8 cellular contexts compared by ENCODE assay signal in the genomic region with DNA sequence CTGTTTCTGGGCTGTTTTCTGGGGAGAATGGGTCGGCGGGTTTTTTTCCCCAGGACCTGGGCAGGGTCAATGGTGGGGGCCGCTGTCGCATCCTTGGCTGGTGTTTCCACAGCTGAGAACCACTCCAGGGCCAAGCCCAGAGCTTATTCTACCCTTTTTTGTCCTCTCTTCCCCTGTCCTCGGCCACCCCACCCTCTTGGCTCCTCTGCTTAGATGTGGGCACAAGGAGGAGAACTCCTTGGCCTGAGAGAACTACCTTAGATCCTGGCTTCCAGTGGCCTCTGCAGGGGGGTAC. TPM values are rescaled to one million over a fixed set of nuclear protein-coding genes. Genes with fewer than 3 reads are reported as not detected.
DNase-seq lines count a peak whose midpoint lies in the region; ATAC-seq, FAIRE-seq and TF ChIP-seq lines count a peak whose summit lies in the region.

No MANE protein-coding gene starts in this region.

- H3K36me3 Mint-ChIP-seq in CD4-positive, CD25-positive, alpha-beta regulatory T cell = no peaks in the 10 kb centered on the region
- no peaks in the 10 kb centered on the region for H3K36me3 Mint-ChIP-seq in osteocyte (ENCODE audit: unreplicated experiment)

- H3K4me3 Mint-ChIP-seq in CD4-positive, CD25-positive, alpha-beta regulatory T cell = peak overlapping the region; percentile 81 to 91 (median 88)
- H3K4me3 Mint-ChIP-seq in osteocyte (ENCODE audit: unreplicated experiment) = no peak overlapping the region

- peak overlapping the region; percentile 53; the same call in 1 of the 2 replicates for H3K9ac ChIP-seq in MM.1S (ENCODE audit: low read length)

- H3K27ac ChIP-seq in CD4-positive, CD25-positive, alpha-beta regulatory T cell (ENCODE audit: insufficient read depth, low read length, poor library complexity, severe bottlenecking) = peak overlapping the region; percentile 86
- H3K27ac ChIP-seq in MM.1S (ENCODE audit: low read length) = peak overlapping the region; percentile 59; the same call in 1 of the 2 replicates
- H3K27ac ChIP-seq in effector memory CD4-positive, alpha-beta T cell (ENCODE audit: insufficient read depth, low read length, poor library complexity, severe bottlenecking) = peak overlapping the region; percentile 75

- H3K4me1 Mint-ChIP-seq in CD4-positive, CD25-positive, alpha-beta regulatory T cell = peaks cover 6 to 74% (median 61%) of the 10 kb centered on the region in 4 donors
- H3K4me1 Mint-ChIP-seq in osteocyte (ENCODE audit: unreplicated experiment) = peaks cover 15% of the 10 kb centered on the region

- peak overlapping the region; percentile 74 for H2AFZ ChIP-seq in MM.1S (ENCODE audit: low read length)

- H3K9me2 ChIP-seq in MM.1S (replicated peaks; ENCODE audit: insufficient read depth, low read length) = no peaks in the 10 kb centered on the region

- no peaks in the 10 kb centered on the region for H3K27me3 Mint-ChIP-seq in CD4-positive, CD25-positive, alpha-beta regulatory T cell
- peaks cover 22% of the 10 kb centered on the region for H3K27me3 Mint-ChIP-seq in osteocyte (ENCODE audit: unreplicated experiment)

- ATAC-seq in CD4-positive, CD25-positive, alpha-beta regulatory T cell (ENCODE audit: low read depth in 2 of 2) = no peak
- no peak for ATAC-seq in HG03039 (IDR thresholded peaks at IDR 0.05; ENCODE audit: unreplicated experiment)

- peaks cover 24% of the 10 kb centered on the region for H3K79me2 ChIP-seq in MM.1S (ENCODE audit: low read length)

- H3K9me3 Mint-ChIP-seq in CD4-positive, CD25-positive, alpha-beta regulatory T cell = peaks cover 0 to 4% (median 0%) of the 10 kb centered on the region in 7 donors
- no peaks in the 10 kb centered on the region for H3K9me3 Mint-ChIP-seq in osteocyte (ENCODE audit: unreplicated experiment)

- H3K4me2 ChIP-seq in MM.1S (ENCODE audit: low read depth, low read length) = peak overlapping the region; percentile 95

- no peaks in the 10 kb centered on the region for H4K20me1 ChIP-seq in MM.1S (ENCODE audit: insufficient read depth, low read length)

- no peaks in the 10 kb centered on the region for H3K36me3 ChIP-seq in CD4-positive, CD25-positive, alpha-beta regulatory T cell (ENCODE audit: control insufficient read depth, insufficient read depth, low read length)
- H3K36me3 ChIP-seq in MM.1S (replicated peaks; ENCODE audit: insufficient read depth, low read length) = no peaks in the 10 kb centered on the region
- H3K36me3 ChIP-seq in effector memory CD4-positive, alpha-beta T cell (ENCODE audit: control insufficient read depth, insufficient read depth, low read length) = no peaks in the 10 kb centered on the region

- no peak for DNase-seq in CD4-positive, CD25-positive, alpha-beta regulatory T cell
- DNase-seq in MM.1S (no peak), osteocyte (ENCODE audit: extremely low spot score, unreplicated experiment) (no peak), COLO829 (ENCODE audit: low spot score) (no peak), D721Med (ENCODE audit: insufficient read length, low spot score) (no peak), SIG-M5 treated with dmso at 0.1 percent for 504 hours (lab: John Stamatoyannopoulos, UW; ENCODE audit: unreplicated experiment) (no peak)
- DNase-seq in effector memory CD4-positive, alpha-beta T cell = no peak

- peak overlapping the region; percentile 83 for H3K4me3 ChIP-seq in CD4-positive, CD25-positive, alpha-beta regulatory T cell (ENCODE audit: low read depth, low read length)
- peak overlapping the region; percentile 51; the same call in 1 of the 2 replicates for H3K4me3 ChIP-seq in MM.1S (ENCODE audit: low read length)
- H3K4me3 ChIP-seq in effector memory CD4-positive, alpha-beta T cell (ENCODE audit: insufficient read depth, low read depth, low read length, poor library complexity, severe bottlenecking) = peak overlapping the region; percentile 49

- peaks cover 22% of the 10 kb centered on the region; the same call in 1 of the 2 replicates for H3F3A ChIP-seq in MM.1S (ENCODE audit: insufficient read depth, low read length)

- TF ChIP-seq CTCF in MM.1S (IDR thresholded peaks at IDR 0.05; ENCODE audit: low read length) (no peak), osteocyte (IDR thresholded peaks at IDR 0.05) (no peak), D721Med (IDR thresholded peaks at IDR 0.05; ENCODE audit: insufficient read depth, missing control alignments) (no peak)

- no peaks in the 10 kb centered on the region for H3K9me3 ChIP-seq in CD4-positive, CD25-positive, alpha-beta regulatory T cell (ENCODE audit: control insufficient read depth in 2 of 2, low read length in 2 of 2)
- H3K9me3 ChIP-seq in MM.1S (replicated peaks; ENCODE audit: insufficient read depth, low read length) = no peaks in the 10 kb centered on the region
- H3K9me3 ChIP-seq in effector memory CD4-positive, alpha-beta T cell (ENCODE audit: control insufficient read depth, low read length) = no peaks in the 10 kb centered on the region

- H3K27me3 ChIP-seq in CD4-positive, CD25-positive, alpha-beta regulatory T cell (ENCODE audit: control insufficient read depth, insufficient read depth, low read length) = no peaks in the 10 kb centered on the region
- no peaks in the 10 kb centered on the region for H3K27me3 ChIP-seq in MM.1S (replicated peaks; ENCODE audit: insufficient read depth, low read length)
- H3K27me3 ChIP-seq in effector memory CD4-positive, alpha-beta T cell (replicated peaks; ENCODE audit: control insufficient read depth, insufficient read depth, low read length, poor library complexity, severe bottlenecking) = no peaks in the 10 kb centered on the region

- no peak for FAIRE-seq in D721Med (lab: Jason Lieb, UNC)

- H3K4me1 ChIP-seq in CD4-positive, CD25-positive, alpha-beta regulatory T cell (ENCODE audit: control insufficient read depth, insufficient read depth, low read length, poor library complexity, severe bottlenecking) = peaks cover 69% of the 10 kb centered on the region
- peaks cover 41% of the 10 kb centered on the region for H3K4me1 ChIP-seq in MM.1S (ENCODE audit: low read length)
- peaks cover 44% of the 10 kb centered on the region for H3K4me1 ChIP-seq in effector memory CD4-positive, alpha-beta T cell (ENCODE audit: control insufficient read depth, insufficient read depth, low read length, poor library complexity, severe bottlenecking)

- peak overlapping the region; percentile 97 to 98 (median 97) for H3K27ac Mint-ChIP-seq in CD4-positive, CD25-positive, alpha-beta regulatory T cell
- peak overlapping the region; percentile 74 for H3K27ac Mint-ChIP-seq in osteocyte (ENCODE audit: unreplicated experiment)

RNA-seq across cellular contexts. Expression of gene NOD2, which starts 4.0 kb away (rescaled TPM):
- 11.7 TPM for total RNA-seq in CD4-positive, CD25-positive, alpha-beta regulatory T cell
- polyA plus RNA-seq in CD4-positive, CD25-positive, alpha-beta regulatory T cell = 1 to 10 TPM; 1.5 to 5.9 (median 3.2) TPM
- not detected in 2 replicates for total RNA-seq in osteocyte

RNA-seq across cellular contexts. Expression of gene SNX20, which starts 16.3 kb away (rescaled TPM):
- total RNA-seq in CD4-positive, CD25-positive, alpha-beta regulatory T cell = 69.2 TPM
- polyA plus RNA-seq in CD4-positive, CD25-positive, alpha-beta regulatory T cell = 100 to 1,000 TPM; 122 to 173 (median 134) TPM
- total RNA-seq in osteocyte = not detected in 2 replicates

RNA-seq across cellular contexts. Expression of gene CYLD, which starts 44.5 kb away (rescaled TPM):
- 425 TPM for total RNA-seq in CD4-positive, CD25-positive, alpha-beta regulatory T cell
- 100 to 1,000 TPM; 161 to 211 (median 169) TPM for polyA plus RNA-seq in CD4-positive, CD25-positive, alpha-beta regulatory T cell
- 26.7 and 27.8 TPM in 2 replicates for total RNA-seq in osteocyte

Comparison
In these comparisons a context has a peak if more than half of its experiments do, and no peak if none do; other contexts are left out.
1. RNA of gene NOD2, which starts 4.0 kb away (total RNA-seq): 11.7 TPM in CD4-positive, CD25-positive, alpha-beta regulatory T cell (single experiment); not detected in osteocyte; every median in the first group is over 10 times any median in the second.
2. RNA of gene SNX20, which starts 16.3 kb away (total RNA-seq): 69.2 TPM in CD4-positive, CD25-positive, alpha-beta regulatory T cell (single experiment); not detected in osteocyte; every median in the first group is over 10 times any median in the second.
3. RNA of gene CYLD, which starts 44.5 kb away (total RNA-seq): 425 TPM in CD4-positive, CD25-positive, alpha-beta regulatory T cell (single experiment); 26.7 to 27.8 TPM in osteocyte; every median in the first group is over 10 times any median in the second.
4. Peak in every context shown above with its lines, with median percentiles within 50 percentile points of each other: H3K27ac ChIP-seq and H3K4me3 ChIP-seq.